1 cellular context compared by ENCODE assay signal in genomic region chr4:24104173-24104572, GRCh38.
TF ChIP-seq lines count a peak whose summit lies in the region.

No MANE protein-coding gene starts in this region.

TF ChIP-seq in HEK293, 187 proteins besides CTCF, POLR2A, EP300 and RAD21 (continued from another document):
- TF ChIP-seq, protein P1, sequence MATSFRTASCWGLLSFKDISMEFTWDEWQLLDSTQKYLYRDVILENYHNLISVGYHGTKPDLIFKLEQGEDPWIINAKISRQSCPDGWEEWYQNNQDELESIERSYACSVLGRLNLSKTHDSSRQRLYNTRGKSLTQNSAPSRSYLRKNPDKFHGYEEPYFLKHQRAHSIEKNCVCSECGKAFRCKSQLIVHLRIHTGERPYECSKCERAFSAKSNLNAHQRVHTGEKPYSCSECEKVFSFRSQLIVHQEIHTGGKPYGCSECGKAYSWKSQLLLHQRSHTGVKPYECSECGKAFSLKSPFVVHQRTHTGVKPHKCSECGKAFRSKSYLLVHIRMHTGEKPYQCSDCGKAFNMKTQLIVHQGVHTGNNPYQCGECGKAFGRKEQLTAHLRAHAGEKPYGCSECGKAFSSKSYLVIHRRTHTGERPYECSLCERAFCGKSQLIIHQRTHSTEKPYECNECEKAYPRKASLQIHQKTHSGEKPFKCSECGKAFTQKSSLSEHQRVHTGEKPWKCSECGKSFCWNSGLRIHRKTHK (tag by site-specific recombination; IDR thresholded peaks at IDR 0.05), result no peak
- TF ChIP-seq ZNF530 (tag by site-specific recombination; IDR thresholded peaks at IDR 0.05; ENCODE audit: low read depth), result no peak
- TF ChIP-seq ZSCAN30 (tag by site-specific recombination; IDR thresholded peaks at IDR 0.05), result no peak
- TF ChIP-seq ZBTB17 (tag by site-specific recombination; IDR thresholded peaks at IDR 0.05), result no peak
- no peak for TF ChIP-seq ZNF777 (tag by site-specific recombination; IDR thresholded peaks at IDR 0.05; ENCODE audit: borderline replicate concordance)
